In genomic region chr2:47207614-47208013, GRCh38 we compare ENCODE assay signal across 28 cellular contexts. TPM values are rescaled to one million over a fixed set of nuclear protein-coding genes. Genes with fewer than 3 reads are reported as not detected.
"Had no signal": no experiment of that assay in that cellular context is flagged by ENCODE, and none has a peak within 500 bp of the region (broad histone marks: within the 10 kb centered on the region; RNA-seq: fewer than 3 reads in every experiment).

No MANE protein-coding gene starts in this region.

- FAIRE-seq: TTC549 had no signal

- H3K36me3 ChIP-seq: ascending aorta, Peyer's patch, SJSA1 had no signal

- H3K4me3 ChIP-seq: ascending aorta, Peyer's patch, SJSA1 had no signal

- H3K27me3 ChIP-seq: ascending aorta, Peyer's patch, SJSA1 had no signal

- ATAC-seq: activated CD8-positive, alpha-beta T cell treated with anti-CD3 and anti-CD28 coated beads for 36 hours; activated T-cell treated with anti-CD3 and anti-CD28 coated beads, Interleukin-2, amount 50 U/mL, for 72 hours; activated T-helper 17 cell treated with anti-CD3 and anti-CD28 coated beads, Interleukin-2, amount 50 U/mL, for 72 hours had no signal

- H3K9me3 ChIP-seq: ascending aorta, Peyer's patch, SJSA1, SK-N-SH had no signal

- H3K4me2 ChIP-seq: SK-N-SH had no signal

- DNase-seq: activated CD4-positive, alpha-beta T cell treated with anti-CD3 and anti-CD28 coated beads, Interleukin-2, amount 10 ng/mL, durations not matched to agents 24 days and 14 days; activated CD4-positive, alpha-beta T cell treated with anti-CD3 and anti-CD28 coated beads, Interleukin-2, amount 50 U/mL, for 4 hours; activated CD8-positive, alpha-beta T cell treated with anti-CD3 and anti-CD28 coated beads for 36 hours; activated gamma-delta T cell; activated naive CD4-positive, alpha-beta T cell treated with Interleukin-2 at 50 U/mL for 16 hours; activated naive CD8-positive, alpha-beta T cell treated with anti-CD3 and anti-CD28 coated beads, Interleukin-2, amount 10 ng/mL, durations not matched to agents 7 days and 5 days; activated T-cell treated with anti-CD3 and anti-CD28 coated beads, Interleukin-2, amount 50 U/mL, for 1 hour; activated T-cell treated with anti-CD3 and anti-CD28 coated beads, Interleukin-2, amount 50 U/mL, for 72 hours; amygdala; Kasumi-1; MM.1S; MV-4-11; NCI-H1092; NCI-H1436 treated with DMSO at 0.1 percent for 48 hours; NCI-H1694 treated with DMSO at 0.1 percent for 48 hours; NCI-H2029; NCI-H345; NCI-H524 treated with DMSO at 0.1 percent for 48 hours; Peyer's patch; RPMI8226; SHP77 treated with DMSO at 0.1 percent for 48 hours; SK-N-SH had no signal

- H3K27ac ChIP-seq: ascending aorta, Peyer's patch, SJSA1 had no signal

- H3K9ac ChIP-seq: SK-N-SH had no signal

- H3K4me1 ChIP-seq: ascending aorta, Peyer's patch had no signal

RNA-seq across cellular contexts. Expression of gene STPG4, which starts 52.5 kb away (rescaled TPM):
- total RNA-seq: activated CD8-positive, alpha-beta T cell treated with anti-CD3 and anti-CD28 coated beads for 36 hours; activated T-cell treated with anti-CD3 and anti-CD28 coated beads, Interleukin-2, amount 50 U/mL, for 72 hours; ascending aorta; cardiac septum; NCI-H460; SJSA1 had no signal
